In genomic region chr19:28307460-28307859, GRCh38 we compare ENCODE assay signal across 1 cellular context.
A peak's percentile ranks its signal among the peaks of the same experiment; 100 is the strongest.
TF ChIP-seq lines count a peak whose summit lies in the region.

No MANE protein-coding gene starts in this region.

TF ChIP-seq in HEK293, 187 proteins besides CTCF, POLR2A, EP300 and RAD21 (continued from another document):
- TF ChIP-seq ZNF23 (tag by site-specific recombination; IDR thresholded peaks at IDR 0.05; ENCODE audit: borderline replicate concordance) (no peak), YY2 (tag by site-specific recombination; IDR thresholded peaks at IDR 0.05) (no peak), ZSCAN16 (tag by site-specific recombination; IDR thresholded peaks at IDR 0.05) (no peak), ZNF398 (tag by site-specific recombination; IDR thresholded peaks at IDR 0.05) (peak; percentile 83), ZNF514 (tag by site-specific recombination; IDR thresholded peaks at IDR 0.05) (no peak), ZNF76 (tag by site-specific recombination; IDR thresholded peaks at IDR 0.05; ENCODE audit: borderline replicate concordance, low read depth) (no peak), ZNF670 (tag by site-specific recombination; IDR thresholded peaks at IDR 0.05; ENCODE audit: low read depth) (no peak), ZNF155 (tag by site-specific recombination; IDR thresholded peaks at IDR 0.05) (no peak), ZSCAN18 (tag by site-specific recombination; IDR thresholded peaks at IDR 0.05) (no peak), ZXDB (tag by site-specific recombination; IDR thresholded peaks at IDR 0.05) (no peak), KLF17 (tag by site-specific recombination; IDR thresholded peaks at IDR 0.05) (peak; percentile 92; the same call in 1 of the 2 replicates), PRDM1 (tag by site-specific recombination; IDR thresholded peaks at IDR 0.05) (peak; percentile 75), KLF1 (tag by site-specific recombination; IDR thresholded peaks at IDR 0.05) (no peak), ZBTB6 (tag by site-specific recombination; IDR thresholded peaks at IDR 0.05) (no peak), ZBTB44 (tag by site-specific recombination; IDR thresholded peaks at IDR 0.05) (peak; percentile 63), ZNF610 (tag by site-specific recombination; IDR thresholded peaks at IDR 0.05; ENCODE audit: borderline replicate concordance) (no peak), SALL2 (tag by site-specific recombination; IDR thresholded peaks at IDR 0.05; ENCODE audit: borderline replicate concordance) (no peak), SP3 (tag by site-specific recombination; IDR thresholded peaks at IDR 0.05) (no peak), ZNF704 (tag by site-specific recombination; IDR thresholded peaks at IDR 0.05) (no peak), ZNF138 (tag by site-specific recombination; IDR thresholded peaks at IDR 0.05; ENCODE audit: borderline replicate concordance) (no peak), ZFP69B (tag by site-specific recombination; IDR thresholded peaks at IDR 0.05) (0 out of 2 replicates have a peak, but pooled peaks have one; percentile 13), WT1 (tag by site-specific recombination; IDR thresholded peaks at IDR 0.05) (no peak), ZNF692 (tag by site-specific recombination; IDR thresholded peaks at IDR 0.05) (no peak), PRDM2 (tag by site-specific recombination; IDR thresholded peaks at IDR 0.05; ENCODE audit: borderline replicate concordance) (no peak), GLIS1 (tag by site-specific recombination; IDR thresholded peaks at IDR 0.05) (no peak)
